ENCODE assay signal across 30 cellular contexts in the genomic region with DNA sequence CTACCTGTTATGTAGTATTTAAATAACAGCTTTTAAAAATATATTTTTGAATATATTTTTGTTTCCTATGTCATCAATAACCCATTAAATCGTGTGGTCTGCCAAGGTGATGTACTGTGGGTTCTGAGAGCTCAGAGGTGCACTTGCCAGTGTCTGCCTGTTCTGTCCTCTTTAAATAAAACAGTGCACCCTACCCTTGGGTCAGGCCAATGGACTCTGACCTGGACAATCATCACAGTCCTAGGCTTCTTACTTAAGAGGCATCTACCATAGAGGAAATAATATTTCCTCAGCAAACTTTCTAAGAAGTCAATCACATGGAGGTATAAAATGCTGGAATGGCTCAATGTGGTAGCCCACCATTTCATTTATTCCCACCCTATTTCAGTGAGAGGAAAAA. TPM values are rescaled to one million over a fixed set of nuclear protein-coding genes. Genes with fewer than 3 reads are reported as not detected.
"Had no signal": no experiment of that assay in that cellular context is flagged by ENCODE, and none has a peak within 500 bp of the region (broad histone marks: within the 10 kb centered on the region; RNA-seq: fewer than 3 reads in every experiment).

No MANE protein-coding gene starts in this region.

- H3K4me3 Mint-ChIP-seq: stimulated activated effector memory CD8-positive, alpha-beta T cell treated with anti-CD3 and anti-CD28 coated beads, Interleukin-12 subunit alpha, Interleukin-12 subunit beta, amount 100 ng/mL, for 72 hours; stimulated activated memory B cell treated with anti-CD40 and anti-IgM and Interleukin-4, amounts not matched to agents 10 μg/mL and 1 μg/mL and 100 μg/mL, for 72 hours; stimulated activated naive B cell treated with anti-CD40 and anti-IgM and Interleukin-4, amounts not matched to agents 10 μg/mL and 1 μg/mL and 100 μg/mL, for 72 hours; stimulated activated naive CD8-positive, alpha-beta T cell treated with anti-CD3 and anti-CD28 coated beads, Interleukin-15, amount 100 ng/mL, for 72 hours; stimulated activated naive CD8-positive, alpha-beta T cell treated with anti-CD3 and anti-CD28 coated beads, Interleukin-15, Interleukin-2, amounts not matched to agents 100 ng/mL and 50 ng/mL, for 24 hours; type B pancreatic cell had no signal

- H3K27me3 ChIP-seq: stomach, suprapubic skin, testis, thyroid gland, tibial artery, tibial nerve, transverse colon, upper lobe of left lung, upper lobe of right lung, uterus, vagina had no signal

- H3K36me3 ChIP-seq: stomach, suprapubic skin, thoracic aorta, thyroid gland, tibial artery, tibial nerve, transverse colon, upper lobe of left lung, upper lobe of right lung, uterus, vagina had no signal

- ATAC-seq: stimulated activated effector memory CD8-positive, alpha-beta T cell treated with anti-CD3 and anti-CD28 coated beads, Interleukin-12 subunit alpha, Interleukin-12 subunit beta, amount 100 ng/mL, for 72 hours; stimulated activated memory B cell treated with anti-CD40 and anti-IgM and Interleukin-4, amounts not matched to agents 10 μg/mL and 1 μg/mL and 100 μg/mL, for 72 hours; stimulated activated naive B cell treated with anti-CD40 and anti-IgM and Interleukin-4, amounts not matched to agents 10 μg/mL and 1 μg/mL and 100 μg/mL, for 72 hours; stimulated activated naive CD8-positive, alpha-beta T cell treated with anti-CD3 and anti-CD28 coated beads, Interleukin-15, amount 100 ng/mL, for 72 hours; stimulated activated naive CD8-positive, alpha-beta T cell treated with anti-CD3 and anti-CD28 coated beads, Interleukin-15, Interleukin-2, amounts not matched to agents 100 U/mL and 50 U/mL, for 24 hours; upper lobe of right lung had no signal

- H3K27ac Mint-ChIP-seq: stimulated activated effector memory CD8-positive, alpha-beta T cell treated with anti-CD3 and anti-CD28 coated beads, Interleukin-12 subunit alpha, Interleukin-12 subunit beta, amount 100 ng/mL, for 72 hours; stimulated activated memory B cell treated with anti-CD40 and anti-IgM and Interleukin-4, amounts not matched to agents 10 μg/mL and 1 μg/mL and 100 μg/mL, for 72 hours; stimulated activated naive B cell treated with anti-CD40 and anti-IgM and Interleukin-4, amounts not matched to agents 10 μg/mL and 1 μg/mL and 100 μg/mL, for 72 hours; stimulated activated naive CD8-positive, alpha-beta T cell treated with anti-CD3 and anti-CD28 coated beads, Interleukin-15, amount 100 ng/mL, for 72 hours; stimulated activated naive CD8-positive, alpha-beta T cell treated with anti-CD3 and anti-CD28 coated beads, Interleukin-15, Interleukin-2, amounts not matched to agents 100 ng/mL and 50 ng/mL, for 24 hours; type B pancreatic cell had no signal

- H3K36me3 Mint-ChIP-seq: stimulated activated effector memory CD8-positive, alpha-beta T cell treated with anti-CD3 and anti-CD28 coated beads, Interleukin-12 subunit alpha, Interleukin-12 subunit beta, amount 100 ng/mL, for 72 hours; stimulated activated memory B cell treated with anti-CD40 and anti-IgM and Interleukin-4, amounts not matched to agents 10 μg/mL and 1 μg/mL and 100 μg/mL, for 72 hours; stimulated activated naive B cell treated with anti-CD40 and anti-IgM and Interleukin-4, amounts not matched to agents 10 μg/mL and 1 μg/mL and 100 μg/mL, for 72 hours; type B pancreatic cell had no signal

- H3K4me3 ChIP-seq: stomach, suprapubic skin, testis, thoracic aorta, thyroid gland, tibial artery, tibial nerve, transverse colon, upper lobe of left lung, upper lobe of right lung, uterus, vagina had no signal

- DNase-seq: stimulated activated CD4-positive, alpha-beta T cell treated with anti-CD3 and anti-CD28 coated beads, Interleukin-2, amount 100 ng/mL, for 48 hours; stimulated activated CD4-positive, alpha-beta T cell treated with anti-CD3 and anti-CD28 coated beads, Interleukin-4, amount 100 ng/mL, for 1 hour; stimulated activated CD4-positive, alpha-beta T cell treated with anti-CD3 and anti-CD28 coated beads, Interleukin-4, amount 100 ng/mL, for 24 hours; stimulated activated CD4-positive, alpha-beta T cell treated with anti-CD3 and anti-CD28 coated beads, Interleukin-4, amount 100 ng/mL, for 4 hours; stimulated activated CD8-positive, alpha-beta memory T cell treated with anti-CD3 and anti-CD28 coated beads, Interleukin-4, amount 100 ng/mL, for 48 hours; stimulated activated naive B cell treated with anti-CD40 and anti-IgM and Interleukin-4, amounts not matched to agents 10 μg/mL and 1 μg/mL and 100 μg/mL, for 72 hours; stimulated activated naive CD4-positive, alpha-beta T cell; stimulated activated naive CD4-positive, alpha-beta T cell treated with Interleukin-2 at 50 U/mL for 16 hours; stimulated activated naive CD8-positive, alpha-beta T cell treated with anti-CD3 and anti-CD28 coated beads, Interleukin-15, amount 100 ng/mL, for 72 hours; stimulated activated naive CD8-positive, alpha-beta T cell treated with anti-CD3 and anti-CD28 coated beads, Interleukin-15, Interleukin-2, amounts not matched to agents 100 U/mL and 50 U/mL, for 24 hours; stomach; substantia nigra; testis; thyroid gland; tibial artery; transverse colon; trophoblast cell; upper lobe of left lung; upper lobe of right lung; uterus had no signal

- H3K27ac ChIP-seq: stomach, suprapubic skin, testis, thoracic aorta, thyroid gland, tibial artery, tibial nerve, transverse colon, upper lobe of left lung, upper lobe of right lung, uterus, vagina had no signal

- H3K4me1 ChIP-seq: stomach, suprapubic skin, testis, thyroid gland, tibial artery, tibial nerve, transverse colon, upper lobe of left lung, upper lobe of right lung, uterus, vagina had no signal

- H3K9me3 Mint-ChIP-seq: stimulated activated effector memory CD8-positive, alpha-beta T cell treated with anti-CD3 and anti-CD28 coated beads, Interleukin-12 subunit alpha, Interleukin-12 subunit beta, amount 100 ng/mL, for 72 hours; stimulated activated memory B cell treated with anti-CD40 and anti-IgM and Interleukin-4, amounts not matched to agents 10 μg/mL and 1 μg/mL and 100 μg/mL, for 72 hours; stimulated activated naive B cell treated with anti-CD40 and anti-IgM and Interleukin-4, amounts not matched to agents 10 μg/mL and 1 μg/mL and 100 μg/mL, for 72 hours; stimulated activated naive CD8-positive, alpha-beta T cell treated with anti-CD3 and anti-CD28 coated beads, Interleukin-15, amount 100 ng/mL, for 72 hours; stimulated activated naive CD8-positive, alpha-beta T cell treated with anti-CD3 and anti-CD28 coated beads, Interleukin-15, Interleukin-2, amounts not matched to agents 100 ng/mL and 50 ng/mL, for 24 hours had no signal

- H3K9me3 ChIP-seq: stomach, suprapubic skin, testis, thoracic aorta, thyroid gland, tibial nerve, transverse colon, upper lobe of left lung, upper lobe of right lung, uterus, vagina had no signal

- FAIRE-seq: urothelium cell line had no signal

- H3K27me3 Mint-ChIP-seq: stimulated activated memory B cell treated with anti-CD40 and anti-IgM and Interleukin-4, amounts not matched to agents 10 μg/mL and 1 μg/mL and 100 μg/mL, for 72 hours; stimulated activated naive CD8-positive, alpha-beta T cell treated with anti-CD3 and anti-CD28 coated beads, Interleukin-15, amount 100 ng/mL, for 72 hours; stimulated activated naive CD8-positive, alpha-beta T cell treated with anti-CD3 and anti-CD28 coated beads, Interleukin-15, Interleukin-2, amounts not matched to agents 100 ng/mL and 50 ng/mL, for 24 hours; type B pancreatic cell had no signal

- H3K4me1 Mint-ChIP-seq: stimulated activated effector memory CD8-positive, alpha-beta T cell treated with anti-CD3 and anti-CD28 coated beads, Interleukin-12 subunit alpha, Interleukin-12 subunit beta, amount 100 ng/mL, for 72 hours; stimulated activated memory B cell treated with anti-CD40 and anti-IgM and Interleukin-4, amounts not matched to agents 10 μg/mL and 1 μg/mL and 100 μg/mL, for 72 hours; stimulated activated naive B cell treated with anti-CD40 and anti-IgM and Interleukin-4, amounts not matched to agents 10 μg/mL and 1 μg/mL and 100 μg/mL, for 72 hours; stimulated activated naive CD8-positive, alpha-beta T cell treated with anti-CD3 and anti-CD28 coated beads, Interleukin-15, amount 100 ng/mL, for 72 hours had no signal

RNA-seq across cellular contexts. Expression of a gene that starts 26.0 kb away (rescaled TPM):
- total RNA-seq: stomach, subcutaneous adipose tissue, suprapubic skin, tibial nerve, upper lobe of right lung, vagina had no signal
